25 cellular contexts compared by ENCODE assay signal in genomic region chr10:78905015-78905939, GRCh38.
A peak's percentile ranks its signal among the peaks of the same experiment; 100 is the strongest.
DNase-seq lines count a peak whose midpoint lies in the region; FAIRE-seq and TF ChIP-seq lines count a peak whose summit lies in the region.
"Had no signal": no experiment of that assay in that cellular context is flagged by ENCODE, and none has a peak within 500 bp of the region (broad histone marks: within the 10 kb centered on the region; RNA-seq: fewer than 3 reads in every experiment).

No MANE protein-coding gene starts in this region.

- H4K5ac ChIP-seq in mesendoderm (ENCODE audit: low read length), result no peak overlapping the region

- no peak overlapping the region for H2AK5ac ChIP-seq in mesendoderm (ENCODE audit: low read length)

- no peak overlapping the region for H3K9ac ChIP-seq in mesendoderm (ENCODE audit: low read length)

- no peaks in the 10 kb centered on the region for H3K9me3 Mint-ChIP-seq in brain
- H3K9me3 Mint-ChIP-seq: activated T-cell treated with anti-CD3 and anti-CD28 coated beads, Interleukin-2, amount 50 U/mL, for 4 hours; dendritic cell treated with granulocyte-macrophage colony-stimulating factor and Interleukin-4, amounts not matched to agents 40 ng/mL and 50 ng/mL, for 4 days had no signal

- no peak overlapping the region for H3K4ac ChIP-seq in mesendoderm (ENCODE audit: low read depth, low read length)

- no peak overlapping the region for H2BK5ac ChIP-seq in mesendoderm (ENCODE audit: low read length)

- no peaks in the 10 kb centered on the region for H3K36me3 Mint-ChIP-seq in brain

- no peak overlapping the region for H3K4me2 ChIP-seq in mesendoderm (ENCODE audit: low read length)

- peak overlapping the region in 4 of 5 experiments; percentile 1 to 82 (median 14) for H3K27ac Mint-ChIP-seq in brain
- H3K27ac Mint-ChIP-seq: activated CD8-positive, alpha-beta T cell treated with anti-CD3 and anti-CD28 coated beads, Interleukin-2, amount 10 ng/mL, durations not matched to agents 7 days and 5 days; dendritic cell treated with granulocyte-macrophage colony-stimulating factor and Interleukin-4, amounts not matched to agents 40 ng/mL and 50 ng/mL, for 4 days had no signal

- no peaks in the 10 kb centered on the region for H3K4me1 ChIP-seq in mesendoderm (ENCODE audit: control insufficient read depth, low read depth, low read length)
- H3K4me1 ChIP-seq: Peyer's patch, psoas muscle, uterus had no signal

- H3K4me1 Mint-ChIP-seq in brain, result peaks cover 52% of the 10 kb centered on the region

- no peaks in the 10 kb centered on the region for H3K79me1 ChIP-seq in mesendoderm (ENCODE audit: low read length)

- H3K27ac ChIP-seq in mesendoderm (ENCODE audit: low read depth, low read length), result no peak overlapping the region
- H3K27ac ChIP-seq: Peyer's patch, psoas muscle, SJSA1, uterus had no signal

- peak overlapping the region; percentile 10 for H3K56ac ChIP-seq in mesendoderm (ENCODE audit: low read length)

- no peak overlapping the region for H2BK15ac ChIP-seq in mesendoderm (replicated peaks; ENCODE audit: low read depth)

- no peaks in the 10 kb centered on the region for H3K27me3 ChIP-seq in mesendoderm (ENCODE audit: insufficient read depth, low read length, poor library complexity)
- H3K27me3 ChIP-seq: Peyer's patch, SJSA1, uterus had no signal

- H3K18ac ChIP-seq in mesendoderm (ENCODE audit: low read length), result no peak overlapping the region

- H3K23ac ChIP-seq in mesendoderm (ENCODE audit: low read length), result no peak overlapping the region

- H4K8ac ChIP-seq in mesendoderm (ENCODE audit: low read depth, low read length), result no peak overlapping the region

- no peaks in the 10 kb centered on the region for H3K79me2 ChIP-seq in mesendoderm (ENCODE audit: control insufficient read depth, insufficient read depth, low read length)

- no peak overlapping the region for H3K4me3 Mint-ChIP-seq in brain
- H3K4me3 Mint-ChIP-seq: activated CD8-positive, alpha-beta T cell treated with anti-CD3 and anti-CD28 coated beads, Interleukin-2, amount 10 ng/mL, durations not matched to agents 7 days and 5 days; activated T-cell treated with anti-CD3 and anti-CD28 coated beads, Interleukin-2, amount 50 U/mL, for 4 hours; dendritic cell treated with granulocyte-macrophage colony-stimulating factor and Interleukin-4, amounts not matched to agents 40 ng/mL and 50 ng/mL, for 4 days had no signal

- H3K27me3 Mint-ChIP-seq in brain, result no peaks in the 10 kb centered on the region

- H2BK120ac ChIP-seq in mesendoderm (ENCODE audit: low read depth, low read length), result no peak overlapping the region

- peak; percentile 38 for DNase-seq in activated CD8-positive, alpha-beta memory T cell treated with anti-CD3 and anti-CD28 coated beads for 24 hours
- DNase-seq in activated CD8-positive, alpha-beta memory T cell treated with anti-CD3 and anti-CD28 coated beads, Interleukin-2, amount 50 U/mL, for 4 hours, result no peak
- DNase-seq in mesendoderm (no peak), urothelium cell line (ENCODE audit: low spot score) (no peak), NOMO-1 (lab: John Stamatoyannopoulos, UW; ENCODE audit: unreplicated experiment in 2 of 2) (no peak), H4 (ENCODE audit: low spot score) (no peak), RCC 7860 (ENCODE audit: low spot score) (no peak)
- DNase-seq: activated CD4-positive, CD25-positive, alpha-beta regulatory T cell treated with anti-CD3 and anti-CD28 coated beads, Interleukin-2, amount 50 U/mL, for 72 hours; activated CD8-positive, alpha-beta T cell treated with anti-CD3 and anti-CD28 coated beads, Interleukin-2, amount 10 ng/mL, durations not matched to agents 7 days and 5 days; activated naive CD4-positive, alpha-beta T cell treated with Interleukin-2 at 50 U/mL for 16 hours; activated T-cell treated with anti-CD3 and anti-CD28 coated beads, Interleukin-2, amount 50 U/mL, for 4 hours; Calu3; kidney glomerular epithelial cell; psoas muscle; small intestine; T-helper 1 cell had no signal

- no peak overlapping the region for H3K4me3 ChIP-seq in mesendoderm (ENCODE audit: low read length)
- H3K4me3 ChIP-seq: Peyer's patch, psoas muscle, SJSA1, uterus had no signal

- FAIRE-seq in urothelium cell line (lab: Jason Lieb, UNC) (peak; percentile 35), RCC 7860 (lab: Jason Lieb, UNC) (no peak)
- FAIRE-seq: bronchial epithelial cell, endothelial cell of umbilical vein, GM12891, H54, small intestine had no signal

- no CpG with 5 or more reads among the region's 11 CpGs for WGBS in mesendoderm (ENCODE audit: extremely low coverage, insufficient coverage, low lambda C conversion rate)

- no peaks in the 10 kb centered on the region for H3K36me3 ChIP-seq in mesendoderm (ENCODE audit: control insufficient read depth, insufficient read depth, low read length)
- H3K36me3 ChIP-seq: Peyer's patch, SJSA1, uterus had no signal

- no peak for TF ChIP-seq CTCF in brain (conservative IDR thresholded peaks at IDR 0.05)
